In genomic region chr1:230113605-230114241, GRCh38 we compare ENCODE assay signal across 7 cellular contexts. TPM values are rescaled to one million over a fixed set of nuclear protein-coding genes. Genes with fewer than 3 reads are reported as not detected.
DNase-seq lines count a peak whose midpoint lies in the region; ATAC-seq and TF ChIP-seq lines count a peak whose summit lies in the region.

No MANE protein-coding gene starts in this region.

- no peak overlapping the region for H3K9ac ChIP-seq in Karpas-422 (ENCODE audit: low read length)

- H3K79me2 ChIP-seq in Karpas-422 (ENCODE audit: low read length) = no peaks in the 10 kb centered on the region

- H3K27ac ChIP-seq in body of pancreas (peak overlapping the region; percentile 12 to 52 (median 30)), thoracic aorta (peak overlapping the region; percentile 50 to 69), Karpas-422 (ENCODE audit: low read length) (no peak overlapping the region)

- WGBS in body of pancreas, 2 donors = 66 to 71% methylated on average over 17 of the region's 17 CpGs

- H3K9me3 ChIP-seq in body of pancreas = no peaks in the 10 kb centered on the region
- H3K9me3 ChIP-seq in thoracic aorta = no peaks in the 10 kb centered on the region
- no peaks in the 10 kb centered on the region for H3K9me3 ChIP-seq in Karpas-422 (ENCODE audit: low read length)

- H2AFZ ChIP-seq in Karpas-422 (ENCODE audit: low read length) = no peak overlapping the region

- no peaks in the 10 kb centered on the region for H3K36me3 ChIP-seq in body of pancreas (replicated peaks in 1 of 2; ENCODE audit: insufficient read depth in 1 of 2, low read depth in 2 of 2)
- no peaks in the 10 kb centered on the region for H3K36me3 ChIP-seq in thoracic aorta
- no peaks in the 10 kb centered on the region for H3K36me3 ChIP-seq in Karpas-422 (ENCODE audit: insufficient read depth, low read length)

- no peaks in the 10 kb centered on the region for H3K9me2 ChIP-seq in Karpas-422 (replicated peaks; ENCODE audit: insufficient read depth, low read length)

- intact Hi-C loops in body of pancreas (cut with DNase I) = no loop called here

- no peak overlapping the region for H3K4me2 ChIP-seq in Karpas-422 (ENCODE audit: low read depth, low read length, poor library complexity, severe bottlenecking)

- no peak for TF ChIP-seq CTCF in body of pancreas (IDR thresholded peaks at IDR 0.05)
- TF ChIP-seq CTCF in thoracic aorta (IDR thresholded peaks at IDR 0.05) = no peak

- no peak for TF ChIP-seq POLR2A in body of pancreas (IDR thresholded peaks at IDR 0.05)

- no peaks in the 10 kb centered on the region for H3K27me3 ChIP-seq in body of pancreas
- H3K27me3 ChIP-seq in thoracic aorta (replicated peaks; ENCODE audit: insufficient read depth) = no peaks in the 10 kb centered on the region
- H3K27me3 ChIP-seq in Karpas-422 (ENCODE audit: low read length) = no peaks in the 10 kb centered on the region

- ATAC-seq in body of pancreas (peak; percentile 57), thoracic aorta (ENCODE audit: insufficient number of reproducible peaks, low FRiP score, low read depth) (peak; percentile 95)

- DNase-seq in HS-27A (ENCODE audit: low read depth) (peak; percentile 67), body of pancreas (no peak), iris pigment epithelial cell (ENCODE audit: low read depth) (peak; percentile 97), thoracic aorta (ENCODE audit: low spot score) (no peak), NCI-H510A (lab: John Stamatoyannopoulos, UW) (no peak), Karpas-422 (no peak), NOMO-1 (lab: John Stamatoyannopoulos, UW; ENCODE audit: unreplicated experiment in 2 of 2) (no peak)

- H4K20me1 ChIP-seq in Karpas-422 (ENCODE audit: insufficient read depth, low read depth, low read length) = peaks cover 37% of the 10 kb centered on the region

- H3K4me1 ChIP-seq in body of pancreas (peaks cover 60% of the 10 kb centered on the region), thoracic aorta (ENCODE audit: control insufficient read depth in 1 of 2, low read depth in 2 of 2) (peaks cover 23 to 53% of the 10 kb centered on the region in 2 donors), Karpas-422 (ENCODE audit: low read length) (no peaks in the 10 kb centered on the region)

- H3K4me3 ChIP-seq in body of pancreas = no peak overlapping the region
- H3K4me3 ChIP-seq in thoracic aorta = peak overlapping the region; percentile 46
- no peak overlapping the region for H3K4me3 ChIP-seq in Karpas-422 (ENCODE audit: low read length)

RNA-seq across cellular contexts. Expression of gene GALNT2, which starts 46.7 kb away (rescaled TPM):
- total RNA-seq in body of pancreas (10 to 100 TPM; 45.9 to 68.6 TPM), thoracic aorta (100 to 1,000 TPM; 113 to 148 TPM)
- 2.7 and 4.4 TPM in 2 replicates for total RNA-seq in Karpas-422 (2014; rRNA removed; shearing (Covaris generic); ENCODE audit: low replicate concordance)

Comparison
In these comparisons a context has a peak if more than half of its experiments do, and no peak if none do; other contexts are left out.
1. DNase-seq: peak in HS-27A (single experiment) and iris pigment epithelial cell (single experiment); none in body of pancreas (0 of 4), thoracic aorta (single experiment), NCI-H510A (single experiment), Karpas-422 (single experiment) and NOMO-1 (0 of 2).